Comparison of ENCODE assay signal across 14 cellular contexts in genomic region chrX:119417842-119418241, GRCh38. TPM values are rescaled to one million over a fixed set of nuclear protein-coding genes. Genes with fewer than 3 reads are reported as not detected.
DNase-seq lines count a peak whose midpoint lies in the region; ATAC-seq, FAIRE-seq and TF ChIP-seq lines count a peak whose summit lies in the region.
"Had no signal": no experiment of that assay in that cellular context is flagged by ENCODE, and none has a peak within 500 bp of the region (broad histone marks: within the 10 kb centered on the region; RNA-seq: fewer than 3 reads in every experiment).

No MANE protein-coding gene starts in this region.

- TF ChIP-seq CTCF in BJ (IDR thresholded peaks at IDR 0.05; ENCODE audit: insufficient read depth, low read depth, low read length) (peak; percentile 29), hepatocyte (IDR thresholded peaks at IDR 0.05; ENCODE audit: poor library complexity) (peak; percentile 28)

- no peaks in the 10 kb centered on the region for H3K27me3 Mint-ChIP-seq in activated CD8-positive, alpha-beta memory T cell treated with anti-CD3 and anti-CD28 coated beads, Interleukin-2, amount 10 ng/mL, durations not matched to agents 7 days and 5 days
- H3K27me3 Mint-ChIP-seq: activated naive CD4-positive, alpha-beta T cell treated with anti-CD3 and anti-CD28 coated beads, Interleukin-2, amount 50 U/mL, for 24 hours had no signal

- no peaks in the 10 kb centered on the region for H3K27me3 ChIP-seq in BJ (ENCODE audit: control insufficient read depth, insufficient read depth, low read length)
- H3K27me3 ChIP-seq in hepatocyte, result no peaks in the 10 kb centered on the region
- H3K27me3 ChIP-seq: stomach had no signal

- H3K9me2 ChIP-seq in hepatocyte (replicated peaks; ENCODE audit: insufficient read depth), result no peaks in the 10 kb centered on the region

- CTCF ChIA-PET in BJ (lab: Yijun Ruan, JAX), result interaction anchor here (0.6 to 0.7 kb wide), 2 partner anchors 10 to 266 kb away, joined by 3 to 4 read pairs; no protein-coding TSS in a partner anchor
- CTCF ChIA-PET in activated CD8-positive, alpha-beta memory T cell treated with anti-CD3 and anti-CD28 coated beads, Interleukin-2, amount 10 ng/mL, durations not matched to agents 7 days and 5 days (lab: Charles Lee), result interaction anchor here (1.4 kb wide), 1 partner anchor 9 kb away, joined by 4 read pairs; no protein-coding TSS in a partner anchor

- H3K36me3 ChIP-seq in BJ (ENCODE audit: control insufficient read depth, insufficient read depth, low read length) (peaks cover 3% of the 10 kb centered on the region; the same call in 1 of the 2 replicates), hepatocyte (replicated peaks; ENCODE audit: insufficient read depth, low read depth) (no peaks in the 10 kb centered on the region)

- DNase-seq in BJ (ENCODE audit: low read depth), result no peak
- DNase-seq in RPMI8226, result peak; percentile 5
- peak; percentile 21 for DNase-seq in hepatocyte (ENCODE audit: low spot score)
- no peak for DNase-seq in activated CD8-positive, alpha-beta memory T cell treated with anti-CD3 and anti-CD28 coated beads, Interleukin-2, amount 10 ng/mL, durations not matched to agents 7 days and 5 days
- no peak for DNase-seq in kidney glomerular epithelial cell (lab: John Stamatoyannopoulos, UW)
- DNase-seq in urothelium cell line (ENCODE audit: low spot score), result no peak
- no peak for DNase-seq in NCI-H1048 (lab: John Stamatoyannopoulos, UW)
- DNase-seq: mesenchymal stem cell; NK-92 treated with Interleukin-12 subunit alpha and Interleukin-12 subunit beta, amount 100 ng/mL, for 24 hours; stomach had no signal

- peak; percentile 56 for ATAC-seq in GM19467 (IDR thresholded peaks at IDR 0.05; ENCODE audit: unreplicated experiment)
- no peak for ATAC-seq in activated CD8-positive, alpha-beta memory T cell treated with anti-CD3 and anti-CD28 coated beads, Interleukin-2, amount 10 ng/mL, durations not matched to agents 7 days and 5 days

- no peak overlapping the region for H3K4me2 ChIP-seq in hepatocyte

- no peaks in the 10 kb centered on the region for H3K9me3 ChIP-seq in hepatocyte (ENCODE audit: low read depth)
- H3K9me3 ChIP-seq: stomach had no signal

- H3K79me2 ChIP-seq in hepatocyte, result no peaks in the 10 kb centered on the region

- H3K4me3 ChIP-seq in BJ (ENCODE audit: low read depth, low read length), result no peak overlapping the region
- no peak overlapping the region for H3K4me3 ChIP-seq in hepatocyte
- H3K4me3 ChIP-seq: skin epidermis, stomach had no signal

- no peaks in the 10 kb centered on the region for H3K9me3 Mint-ChIP-seq in activated CD8-positive, alpha-beta memory T cell treated with anti-CD3 and anti-CD28 coated beads, Interleukin-2, amount 10 ng/mL, durations not matched to agents 7 days and 5 days (ENCODE audit: low read depth)
- H3K9me3 Mint-ChIP-seq: activated naive CD4-positive, alpha-beta T cell treated with anti-CD3 and anti-CD28 coated beads, Interleukin-2, amount 50 U/mL, for 24 hours had no signal

- H3K27ac ChIP-seq in hepatocyte, result no peak overlapping the region
- H3K27ac ChIP-seq: HL-60, skin epidermis, stomach had no signal

- H3K4me1 ChIP-seq in hepatocyte (ENCODE audit: insufficient read depth), result no peaks in the 10 kb centered on the region
- H3K4me1 ChIP-seq: stomach had no signal

- POLR2A ChIA-PET in BJ (lab: Charles Lee), result no interaction called here

- FAIRE-seq in urothelium cell line (lab: Jason Lieb, UNC), result no peak

- no peak overlapping the region for H3K27ac Mint-ChIP-seq in activated CD8-positive, alpha-beta memory T cell treated with anti-CD3 and anti-CD28 coated beads, Interleukin-2, amount 10 ng/mL, durations not matched to agents 7 days and 5 days
- H3K27ac Mint-ChIP-seq: activated naive CD4-positive, alpha-beta T cell treated with anti-CD3 and anti-CD28 coated beads, Interleukin-2, amount 50 U/mL, for 24 hours had no signal

- WGBS in hepatocyte (ENCODE audit: low lambda C conversion rate, missing lambda C conversion rate), result 33% methylated on average over 1 of the region's 1 CpG

- no peaks in the 10 kb centered on the region for H4K20me1 ChIP-seq in hepatocyte (ENCODE audit: insufficient read depth, poor library complexity, severe bottlenecking)

- no peak overlapping the region for H3K4me3 Mint-ChIP-seq in activated CD8-positive, alpha-beta memory T cell treated with anti-CD3 and anti-CD28 coated beads, Interleukin-2, amount 10 ng/mL, durations not matched to agents 7 days and 5 days
- H3K4me3 Mint-ChIP-seq: activated naive CD4-positive, alpha-beta T cell treated with anti-CD3 and anti-CD28 coated beads, Interleukin-2, amount 50 U/mL, for 24 hours had no signal

- H3K4me1 Mint-ChIP-seq in activated CD8-positive, alpha-beta memory T cell treated with anti-CD3 and anti-CD28 coated beads, Interleukin-2, amount 10 ng/mL, durations not matched to agents 7 days and 5 days, result no peaks in the 10 kb centered on the region
- H3K4me1 Mint-ChIP-seq: activated naive CD4-positive, alpha-beta T cell treated with anti-CD3 and anti-CD28 coated beads, Interleukin-2, amount 50 U/mL, for 24 hours had no signal

- H3K36me3 Mint-ChIP-seq in activated CD8-positive, alpha-beta memory T cell treated with anti-CD3 and anti-CD28 coated beads, Interleukin-2, amount 10 ng/mL, durations not matched to agents 7 days and 5 days, result no peaks in the 10 kb centered on the region

- H2AFZ ChIP-seq in hepatocyte, result no peak overlapping the region

RNA-seq across cellular contexts. Expression of gene SLC25A43, which starts 18.7 kb away (rescaled TPM):
- polyA plus RNA-seq in BJ (2011; rRNA removed) (13.5 and 13.6 TPM in 2 replicates), hepatocyte (11.3 and 13.1 TPM in 2 replicates)
- polyA minus RNA-seq in BJ (2011; rRNA and poly(A)+ RNA removed), result 5.3 and 7.4 TPM in 2 replicates
- 14.9 and 15.5 TPM in 2 replicates for total RNA-seq in hepatocyte
- total RNA-seq in activated CD8-positive, alpha-beta memory T cell treated with anti-CD3 and anti-CD28 coated beads, Interleukin-2, amount 10 ng/mL, durations not matched to agents 7 days and 5 days, result 1 to 10 TPM; 8.0 to 8.9 TPM

RNA-seq across cellular contexts. Expression of gene SLC25A5, which starts 50.4 kb away (rescaled TPM):
- polyA plus RNA-seq in BJ (2011; rRNA removed) (218 and 292 TPM in 2 replicates), hepatocyte (248 and 282 TPM in 2 replicates)
- 212 and 252 TPM in 2 replicates for polyA minus RNA-seq in BJ (2011; rRNA and poly(A)+ RNA removed)
- 343 and 383 TPM in 2 replicates for total RNA-seq in hepatocyte
- total RNA-seq in activated CD8-positive, alpha-beta memory T cell treated with anti-CD3 and anti-CD28 coated beads, Interleukin-2, amount 10 ng/mL, durations not matched to agents 7 days and 5 days, result 100 to 1,000 TPM; 434 to 517 TPM

Comparison
In these comparisons a context has a peak if more than half of its experiments do, and no peak if none do; other contexts are left out.
1. DNase-seq: peak in RPMI8226 (single experiment) and hepatocyte (single experiment); none in BJ (single experiment), activated CD8-positive, alpha-beta memory T cell treated with anti-CD3 and anti-CD28 coated beads, Interleukin-2, amount 10 ng/mL, durations not matched to agents 7 days and 5 days (single experiment), kidney glomerular epithelial cell (single experiment), urothelium cell line (single experiment) and NCI-H1048 (single experiment).